ENCODE assay signal across 1 cellular context in the genomic region with DNA sequence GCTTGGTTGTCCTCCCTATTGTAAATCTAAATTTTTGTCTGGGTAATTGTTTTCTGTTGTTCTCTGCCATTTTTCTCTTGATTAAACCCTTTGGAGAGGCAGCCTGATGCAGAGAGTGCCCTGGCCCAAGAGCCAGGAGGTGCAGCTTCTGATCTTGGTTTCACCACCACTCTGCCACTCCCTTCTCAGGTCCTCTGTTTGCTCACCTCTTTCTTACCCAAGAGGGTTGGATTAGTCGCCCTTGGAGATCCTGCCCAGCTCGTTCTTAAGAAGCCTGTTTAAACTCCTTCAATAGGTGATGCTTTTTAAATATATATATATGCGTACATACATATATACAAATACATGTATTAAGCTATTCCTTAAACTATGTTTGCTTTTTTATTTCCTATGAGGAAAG.
TF ChIP-seq lines count a peak whose summit lies in the region.

No MANE protein-coding gene starts in this region.

TF ChIP-seq in H1, 55 proteins besides CTCF, POLR2A, EP300 and RAD21:
- TF ChIP-seq RXRA (IDR thresholded peaks at IDR 0.05; ENCODE audit: insufficient read depth, low read depth, low read length) (no peak), GTF2F1 (IDR thresholded peaks at IDR 0.05; ENCODE audit: borderline replicate concordance, low read depth, low read length) (no peak), CBX5 (IDR thresholded peaks at IDR 0.05; ENCODE audit: low read depth, low read length) (no peak), ZNF274 (IDR thresholded peaks at IDR 0.05; ENCODE audit: borderline replicate concordance, extremely low read depth, low read length) (no peak), BCL11A (IDR thresholded peaks at IDR 0.05; ENCODE audit: low read depth in 2 of 2, low read length in 2 of 2) (no peak)
